In genomic region chr9:128773049-128773448, GRCh38 we compare ENCODE assay signal across 15 cellular contexts. TPM values are rescaled to one million over a fixed set of nuclear protein-coding genes. Genes with fewer than 3 reads are reported as not detected.
DNase-seq lines count a peak whose midpoint lies in the region; ATAC-seq, FAIRE-seq and TF ChIP-seq lines count a peak whose summit lies in the region.
"Had no signal": no experiment of that assay in that cellular context is flagged by ENCODE, and none has a peak within 500 bp of the region (broad histone marks: within the 10 kb centered on the region; RNA-seq: fewer than 3 reads in every experiment).

No MANE protein-coding gene starts in this region.

- H3K27me3 Mint-ChIP-seq in activated naive CD8-positive, alpha-beta T cell = no peaks in the 10 kb centered on the region
- H3K27me3 Mint-ChIP-seq in activated naive CD8-positive, alpha-beta T cell treated with anti-CD3 and anti-CD28 coated beads, Interleukin-2, amount 50 U/mL, for 24 hours = no peaks in the 10 kb centered on the region
- no peaks in the 10 kb centered on the region; the same call in 1 of the 2 replicates for H3K27me3 Mint-ChIP-seq in HFFc6 (ENCODE audit: insufficient read depth)
- peaks cover 7% of the 10 kb centered on the region for H3K27me3 Mint-ChIP-seq in brain

- H3K4me3 Mint-ChIP-seq in activated naive CD8-positive, alpha-beta T cell = peak overlapping the region; percentile 79
- H3K4me3 Mint-ChIP-seq in activated naive CD8-positive, alpha-beta T cell treated with anti-CD3 and anti-CD28 coated beads, Interleukin-2, amount 50 U/mL, for 24 hours = no peak overlapping the region
- H3K4me3 Mint-ChIP-seq in HFFc6 (no peak overlapping the region), brain (peak overlapping the region; percentile 49 to 97 (median 86))
- H3K4me3 Mint-ChIP-seq in stimulated activated effector memory CD8-positive, alpha-beta T cell treated with anti-CD3 and anti-CD28 coated beads, Interleukin-12 subunit alpha, Interleukin-12 subunit beta, amount 100 ng/mL, for 72 hours = peak overlapping the region; percentile 93

- FAIRE-seq in H54 (lab: Jason Lieb, UNC) = no peak
- FAIRE-seq: pancreas had no signal

- ATAC-seq in activated naive CD8-positive, alpha-beta T cell treated with anti-CD3 and anti-CD28 coated beads, Interleukin-2, amount 50 U/mL, for 24 hours = no peak
- no peak for ATAC-seq in stimulated activated effector memory CD8-positive, alpha-beta T cell treated with anti-CD3 and anti-CD28 coated beads, Interleukin-12 subunit alpha, Interleukin-12 subunit beta, amount 100 ng/mL, for 72 hours
- ATAC-seq in HG02642 (IDR thresholded peaks at IDR 0.05; ENCODE audit: poor library complexity, unreplicated experiment) = no peak

- TF ChIP-seq CTCF in HFFc6 (IDR thresholded peaks at IDR 0.05) (no peak), brain (conservative IDR thresholded peaks at IDR 0.05) (no peak)

- H3K36me3 Mint-ChIP-seq in activated naive CD8-positive, alpha-beta T cell = no peaks in the 10 kb centered on the region
- peaks cover 3% of the 10 kb centered on the region for H3K36me3 Mint-ChIP-seq in activated naive CD8-positive, alpha-beta T cell treated with anti-CD3 and anti-CD28 coated beads, Interleukin-2, amount 50 U/mL, for 24 hours (ENCODE audit: low read depth)
- H3K36me3 Mint-ChIP-seq in HFFc6 (ENCODE audit: low read depth) (no peaks in the 10 kb centered on the region; the same call in 1 of the 2 replicates), brain (peaks cover 4% of the 10 kb centered on the region)
- no peaks in the 10 kb centered on the region for H3K36me3 Mint-ChIP-seq in stimulated activated effector memory CD8-positive, alpha-beta T cell treated with anti-CD3 and anti-CD28 coated beads, Interleukin-12 subunit alpha, Interleukin-12 subunit beta, amount 100 ng/mL, for 72 hours

- no peak overlapping the region for H3K27ac Mint-ChIP-seq in activated naive CD8-positive, alpha-beta T cell
- H3K27ac Mint-ChIP-seq in activated naive CD8-positive, alpha-beta T cell treated with anti-CD3 and anti-CD28 coated beads, Interleukin-2, amount 50 U/mL, for 24 hours = no peak overlapping the region
- peak overlapping the region; percentile 45 for H3K27ac Mint-ChIP-seq in HFFc6
- peak overlapping the region in 1 of 5 experiments; percentile 22 for H3K27ac Mint-ChIP-seq in brain
- peak overlapping the region; percentile 96 for H3K27ac Mint-ChIP-seq in stimulated activated effector memory CD8-positive, alpha-beta T cell treated with anti-CD3 and anti-CD28 coated beads, Interleukin-12 subunit alpha, Interleukin-12 subunit beta, amount 100 ng/mL, for 72 hours

- peaks cover 28% of the 10 kb centered on the region for H3K4me1 Mint-ChIP-seq in activated naive CD8-positive, alpha-beta T cell (ENCODE audit: low read depth)
- H3K4me1 Mint-ChIP-seq in activated naive CD8-positive, alpha-beta T cell treated with anti-CD3 and anti-CD28 coated beads, Interleukin-2, amount 50 U/mL, for 24 hours = peaks cover 15% of the 10 kb centered on the region
- H3K4me1 Mint-ChIP-seq in HFFc6 (ENCODE audit: low read depth) (peaks cover 15% of the 10 kb centered on the region), brain (peaks cover 36% of the 10 kb centered on the region)
- peaks cover 27% of the 10 kb centered on the region for H3K4me1 Mint-ChIP-seq in stimulated activated effector memory CD8-positive, alpha-beta T cell treated with anti-CD3 and anti-CD28 coated beads, Interleukin-12 subunit alpha, Interleukin-12 subunit beta, amount 100 ng/mL, for 72 hours

- DNase-seq in activated naive CD8-positive, alpha-beta T cell treated with anti-CD3 and anti-CD28 coated beads, Interleukin-2, amount 50 U/mL, for 24 hours = no peak
- DNase-seq in HFFc6 = no peak
- no peak for DNase-seq in stimulated activated effector memory CD8-positive, alpha-beta T cell treated with anti-CD3 and anti-CD28 coated beads, Interleukin-12 subunit alpha, Interleukin-12 subunit beta, amount 100 ng/mL, for 72 hours (ENCODE audit: low spot score in 2 of 2)
- DNase-seq in H54 (ENCODE audit: insufficient read length, low spot score) = no peak
- DNase-seq in germinal center (ENCODE audit: low spot score) = no peak
- DNase-seq: MG63; NCI-H187; pancreas; SHP77 treated with DMSO at 0.1 percent for 48 hours; stimulated activated CD4-positive, alpha-beta T cell treated with anti-CD3 and anti-CD28 coated beads, Interleukin-4, amount 100 ng/mL, for 1 hour; stimulated activated CD8-positive, alpha-beta memory T cell treated with anti-CD3 and anti-CD28 coated beads, Interleukin-4, amount 100 ng/mL, for 48 hours; thyroid gland had no signal

- no peak for TF ChIP-seq POLR2A in H54 (IDR thresholded peaks at IDR 0.05; ENCODE audit: low read depth, low read length)

- no peaks in the 10 kb centered on the region for H3K9me3 Mint-ChIP-seq in activated naive CD8-positive, alpha-beta T cell (ENCODE audit: low read depth)
- peaks cover 4% of the 10 kb centered on the region for H3K9me3 Mint-ChIP-seq in activated naive CD8-positive, alpha-beta T cell treated with anti-CD3 and anti-CD28 coated beads, Interleukin-2, amount 50 U/mL, for 24 hours
- H3K9me3 Mint-ChIP-seq in HFFc6 (peaks cover 9% of the 10 kb centered on the region; the same call in 1 of the 2 replicates), brain (peaks cover 0 to 14% (median 6%) of the 10 kb centered on the region in 5 experiments)
- peaks cover 4% of the 10 kb centered on the region for H3K9me3 Mint-ChIP-seq in stimulated activated effector memory CD8-positive, alpha-beta T cell treated with anti-CD3 and anti-CD28 coated beads, Interleukin-12 subunit alpha, Interleukin-12 subunit beta, amount 100 ng/mL, for 72 hours

RNA-seq across cellular contexts. Expression of gene ZER1, which starts 1.3 kb away (rescaled TPM):
- total RNA-seq in HFFc6 (2021; fragmentation: NEBNext Ultra II Directional; extraction: Animal tissue kit (Norgen Biotek cat#: 25700)) = 10 to 100 TPM; 32.5 to 47.6 (median 37.8) TPM
- polyA plus RNA-seq in brain (ENCODE audit: insufficient read depth, low read depth, low replicate concordance) = 96.5 TPM

RNA-seq across cellular contexts. Expression of gene TBC1D13, which starts 14.0 kb away (rescaled TPM):
- 10 to 100 TPM; 28.0 to 34.7 (median 30.3) TPM for total RNA-seq in HFFc6 (2021; fragmentation: NEBNext Ultra II Directional; extraction: Animal tissue kit (Norgen Biotek cat#: 25700))
- polyA plus RNA-seq in brain (ENCODE audit: insufficient read depth, low read depth, low replicate concordance) = 37.2 TPM

RNA-seq across cellular contexts. Expression of gene ENDOG, which starts 45.3 kb away (rescaled TPM):
- total RNA-seq in HFFc6 (2021; fragmentation: NEBNext Ultra II Directional; extraction: Animal tissue kit (Norgen Biotek cat#: 25700)) = 10 to 100 TPM; 16.0 to 23.7 (median 17.0) TPM
- 53.4 TPM for polyA plus RNA-seq in brain (ENCODE audit: insufficient read depth, low read depth, low replicate concordance)

RNA-seq across cellular contexts. Expression of gene ZDHHC12, which starts 49.1 kb away (rescaled TPM):
- total RNA-seq in HFFc6 (2021; fragmentation: NEBNext Ultra II Directional; extraction: Animal tissue kit (Norgen Biotek cat#: 25700)) = 10 to 100 TPM; 48.1 to 54.6 (median 53.1) TPM
- 53.2 TPM for polyA plus RNA-seq in brain (ENCODE audit: insufficient read depth, low read depth, low replicate concordance)

RNA-seq across cellular contexts. Expression of gene SPOUT1, which starts 56.5 kb away (rescaled TPM):
- total RNA-seq in HFFc6 (2021; fragmentation: NEBNext Ultra II Directional; extraction: Animal tissue kit (Norgen Biotek cat#: 25700)) = 10 to 100 TPM; 33.2 to 46.8 (median 38.2) TPM
- polyA plus RNA-seq in brain (ENCODE audit: insufficient read depth, low read depth, low replicate concordance) = 47.5 TPM

Comparison
In these comparisons a context has a peak if more than half of its experiments do, and no peak if none do; other contexts are left out.
1. H3K4me3 Mint-ChIP-seq: peak in activated naive CD8-positive, alpha-beta T cell (single experiment), brain (5 of 5) and stimulated activated effector memory CD8-positive, alpha-beta T cell treated with anti-CD3 and anti-CD28 coated beads, Interleukin-12 subunit alpha, Interleukin-12 subunit beta, amount 100 ng/mL, for 72 hours (single experiment); none in activated naive CD8-positive, alpha-beta T cell treated with anti-CD3 and anti-CD28 coated beads, Interleukin-2, amount 50 U/mL, for 24 hours (single experiment) and HFFc6 (single experiment).
2. H3K27ac Mint-ChIP-seq: peak in HFFc6 (single experiment) and stimulated activated effector memory CD8-positive, alpha-beta T cell treated with anti-CD3 and anti-CD28 coated beads, Interleukin-12 subunit alpha, Interleukin-12 subunit beta, amount 100 ng/mL, for 72 hours (single experiment); none in activated naive CD8-positive, alpha-beta T cell (single experiment) and activated naive CD8-positive, alpha-beta T cell treated with anti-CD3 and anti-CD28 coated beads, Interleukin-2, amount 50 U/mL, for 24 hours (single experiment).